In the genomic region with DNA sequence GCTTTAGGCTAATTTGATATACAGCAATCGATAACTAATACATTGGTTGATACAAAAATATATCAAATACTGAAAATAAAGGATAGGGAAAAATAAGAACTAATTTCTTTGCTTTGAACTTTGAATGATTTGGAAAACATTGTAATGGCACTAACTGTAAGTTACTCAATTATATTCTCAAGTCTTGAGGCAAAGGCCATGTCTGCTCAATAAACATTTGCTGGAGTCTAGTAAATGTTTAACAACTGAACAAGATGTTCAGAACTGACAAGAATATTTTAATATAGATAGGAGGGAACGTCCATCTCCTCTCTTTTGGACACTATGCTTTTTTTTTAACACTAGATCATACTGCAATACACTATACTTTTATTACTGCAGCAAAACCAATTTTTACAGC, we compare ENCODE assay signal across 1 cellular context.
TF ChIP-seq lines count a peak whose summit lies in the region.

No MANE protein-coding gene starts in this region.

TF ChIP-seq in HepG2, 621 proteins besides CTCF, POLR2A, EP300 and RAD21 (continued from another document):
- TF ChIP-seq, protein P1, sequence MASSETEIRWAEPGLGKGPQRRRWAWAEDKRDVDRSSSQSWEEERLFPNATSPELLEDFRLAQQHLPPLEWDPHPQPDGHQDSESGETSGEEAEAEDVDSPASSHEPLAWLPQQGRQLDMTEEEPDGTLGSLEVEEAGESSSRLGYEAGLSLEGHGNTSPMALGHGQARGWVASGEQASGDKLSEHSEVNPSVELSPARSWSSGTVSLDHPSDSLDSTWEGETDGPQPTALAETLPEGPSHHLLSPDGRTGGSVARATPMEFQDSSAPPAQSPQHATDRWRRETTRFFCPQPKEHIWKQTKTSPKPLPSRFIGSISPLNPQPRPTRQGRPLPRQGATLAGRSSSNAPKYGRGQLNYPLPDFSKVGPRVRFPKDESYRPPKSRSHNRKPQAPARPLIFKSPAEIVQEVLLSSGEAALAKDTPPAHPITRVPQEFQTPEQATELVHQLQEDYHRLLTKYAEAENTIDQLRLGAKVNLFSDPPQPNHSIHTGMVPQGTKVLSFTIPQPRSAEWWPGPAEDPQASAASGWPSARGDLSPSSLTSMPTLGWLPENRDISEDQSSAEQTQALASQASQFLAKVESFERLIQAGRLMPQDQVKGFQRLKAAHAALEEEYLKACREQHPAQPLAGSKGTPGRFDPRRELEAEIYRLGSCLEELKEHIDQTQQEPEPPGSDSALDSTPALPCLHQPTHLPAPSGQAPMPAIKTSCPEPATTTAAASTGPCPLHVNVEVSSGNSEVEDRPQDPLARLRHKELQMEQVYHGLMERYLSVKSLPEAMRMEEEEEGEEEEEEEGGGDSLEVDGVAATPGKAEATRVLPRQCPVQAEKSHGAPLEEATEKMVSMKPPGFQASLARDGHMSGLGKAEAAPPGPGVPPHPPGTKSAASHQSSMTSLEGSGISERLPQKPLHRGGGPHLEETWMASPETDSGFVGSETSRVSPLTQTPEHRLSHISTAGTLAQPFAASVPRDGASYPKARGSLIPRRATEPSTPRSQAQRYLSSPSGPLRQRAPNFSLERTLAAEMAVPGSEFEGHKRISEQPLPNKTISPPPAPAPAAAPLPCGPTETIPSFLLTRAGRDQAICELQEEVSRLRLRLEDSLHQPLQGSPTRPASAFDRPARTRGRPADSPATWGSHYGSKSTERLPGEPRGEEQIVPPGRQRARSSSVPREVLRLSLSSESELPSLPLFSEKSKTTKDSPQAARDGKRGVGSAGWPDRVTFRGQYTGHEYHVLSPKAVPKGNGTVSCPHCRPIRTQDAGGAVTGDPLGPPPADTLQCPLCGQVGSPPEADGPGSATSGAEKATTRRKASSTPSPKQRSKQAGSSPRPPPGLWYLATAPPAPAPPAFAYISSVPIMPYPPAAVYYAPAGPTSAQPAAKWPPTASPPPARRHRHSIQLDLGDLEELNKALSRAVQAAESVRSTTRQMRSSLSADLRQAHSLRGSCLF (CRISPR knock-in tag; IDR thresholded peaks at IDR 0.05; ENCODE audit: borderline replicate concordance) = no peak
- TF ChIP-seq, protein P2, sequence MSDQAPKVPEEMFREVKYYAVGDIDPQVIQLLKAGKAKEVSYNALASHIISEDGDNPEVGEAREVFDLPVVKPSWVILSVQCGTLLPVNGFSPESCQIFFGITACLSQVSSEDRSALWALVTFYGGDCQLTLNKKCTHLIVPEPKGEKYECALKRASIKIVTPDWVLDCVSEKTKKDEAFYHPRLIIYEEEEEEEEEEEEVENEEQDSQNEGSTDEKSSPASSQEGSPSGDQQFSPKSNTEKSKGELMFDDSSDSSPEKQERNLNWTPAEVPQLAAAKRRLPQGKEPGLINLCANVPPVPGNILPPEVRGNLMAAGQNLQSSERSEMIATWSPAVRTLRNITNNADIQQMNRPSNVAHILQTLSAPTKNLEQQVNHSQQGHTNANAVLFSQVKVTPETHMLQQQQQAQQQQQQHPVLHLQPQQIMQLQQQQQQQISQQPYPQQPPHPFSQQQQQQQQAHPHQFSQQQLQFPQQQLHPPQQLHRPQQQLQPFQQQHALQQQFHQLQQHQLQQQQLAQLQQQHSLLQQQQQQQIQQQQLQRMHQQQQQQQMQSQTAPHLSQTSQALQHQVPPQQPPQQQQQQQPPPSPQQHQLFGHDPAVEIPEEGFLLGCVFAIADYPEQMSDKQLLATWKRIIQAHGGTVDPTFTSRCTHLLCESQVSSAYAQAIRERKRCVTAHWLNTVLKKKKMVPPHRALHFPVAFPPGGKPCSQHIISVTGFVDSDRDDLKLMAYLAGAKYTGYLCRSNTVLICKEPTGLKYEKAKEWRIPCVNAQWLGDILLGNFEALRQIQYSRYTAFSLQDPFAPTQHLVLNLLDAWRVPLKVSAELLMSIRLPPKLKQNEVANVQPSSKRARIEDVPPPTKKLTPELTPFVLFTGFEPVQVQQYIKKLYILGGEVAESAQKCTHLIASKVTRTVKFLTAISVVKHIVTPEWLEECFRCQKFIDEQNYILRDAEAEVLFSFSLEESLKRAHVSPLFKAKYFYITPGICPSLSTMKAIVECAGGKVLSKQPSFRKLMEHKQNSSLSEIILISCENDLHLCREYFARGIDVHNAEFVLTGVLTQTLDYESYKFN (CRISPR knock-in tag; conservative IDR thresholded peaks at IDR 0.05) = peak; percentile 48
- TF ChIP-seq SALL2 (CRISPR knock-in tag; IDR thresholded peaks at IDR 0.05) = no peak
- TF ChIP-seq, protein P3, sequence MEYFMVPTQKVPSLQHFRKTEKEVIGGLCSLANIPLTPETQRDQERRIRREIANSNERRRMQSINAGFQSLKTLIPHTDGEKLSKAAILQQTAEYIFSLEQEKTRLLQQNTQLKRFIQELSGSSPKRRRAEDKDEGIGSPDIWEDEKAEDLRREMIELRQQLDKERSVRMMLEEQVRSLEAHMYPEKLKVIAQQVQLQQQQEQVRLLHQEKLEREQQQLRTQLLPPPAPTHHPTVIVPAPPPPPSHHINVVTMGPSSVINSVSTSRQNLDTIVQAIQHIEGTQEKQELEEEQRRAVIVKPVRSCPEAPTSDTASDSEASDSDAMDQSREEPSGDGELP (IDR thresholded peaks at IDR 0.05; ENCODE audit: borderline replicate concordance, low read depth) = no peak
- no peak for TF ChIP-seq ZMYM2 (CRISPR knock-in tag; IDR thresholded peaks at IDR 0.05)
- TF ChIP-seq LBX2 (CRISPR knock-in tag; IDR thresholded peaks at IDR 0.05; ENCODE audit: borderline replicate concordance) = no peak
- TF ChIP-seq, protein P4, sequence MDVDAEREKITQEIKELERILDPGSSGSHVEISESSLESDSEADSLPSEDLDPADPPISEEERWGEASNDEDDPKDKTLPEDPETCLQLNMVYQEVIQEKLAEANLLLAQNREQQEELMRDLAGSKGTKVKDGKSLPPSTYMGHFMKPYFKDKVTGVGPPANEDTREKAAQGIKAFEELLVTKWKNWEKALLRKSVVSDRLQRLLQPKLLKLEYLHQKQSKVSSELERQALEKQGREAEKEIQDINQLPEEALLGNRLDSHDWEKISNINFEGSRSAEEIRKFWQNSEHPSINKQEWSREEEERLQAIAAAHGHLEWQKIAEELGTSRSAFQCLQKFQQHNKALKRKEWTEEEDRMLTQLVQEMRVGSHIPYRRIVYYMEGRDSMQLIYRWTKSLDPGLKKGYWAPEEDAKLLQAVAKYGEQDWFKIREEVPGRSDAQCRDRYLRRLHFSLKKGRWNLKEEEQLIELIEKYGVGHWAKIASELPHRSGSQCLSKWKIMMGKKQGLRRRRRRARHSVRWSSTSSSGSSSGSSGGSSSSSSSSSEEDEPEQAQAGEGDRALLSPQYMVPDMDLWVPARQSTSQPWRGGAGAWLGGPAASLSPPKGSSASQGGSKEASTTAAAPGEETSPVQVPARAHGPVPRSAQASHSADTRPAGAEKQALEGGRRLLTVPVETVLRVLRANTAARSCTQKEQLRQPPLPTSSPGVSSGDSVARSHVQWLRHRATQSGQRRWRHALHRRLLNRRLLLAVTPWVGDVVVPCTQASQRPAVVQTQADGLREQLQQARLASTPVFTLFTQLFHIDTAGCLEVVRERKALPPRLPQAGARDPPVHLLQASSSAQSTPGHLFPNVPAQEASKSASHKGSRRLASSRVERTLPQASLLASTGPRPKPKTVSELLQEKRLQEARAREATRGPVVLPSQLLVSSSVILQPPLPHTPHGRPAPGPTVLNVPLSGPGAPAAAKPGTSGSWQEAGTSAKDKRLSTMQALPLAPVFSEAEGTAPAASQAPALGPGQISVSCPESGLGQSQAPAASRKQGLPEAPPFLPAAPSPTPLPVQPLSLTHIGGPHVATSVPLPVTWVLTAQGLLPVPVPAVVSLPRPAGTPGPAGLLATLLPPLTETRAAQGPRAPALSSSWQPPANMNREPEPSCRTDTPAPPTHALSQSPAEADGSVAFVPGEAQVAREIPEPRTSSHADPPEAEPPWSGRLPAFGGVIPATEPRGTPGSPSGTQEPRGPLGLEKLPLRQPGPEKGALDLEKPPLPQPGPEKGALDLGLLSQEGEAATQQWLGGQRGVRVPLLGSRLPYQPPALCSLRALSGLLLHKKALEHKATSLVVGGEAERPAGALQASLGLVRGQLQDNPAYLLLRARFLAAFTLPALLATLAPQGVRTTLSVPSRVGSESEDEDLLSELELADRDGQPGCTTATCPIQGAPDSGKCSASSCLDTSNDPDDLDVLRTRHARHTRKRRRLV (CRISPR knock-in tag; IDR thresholded peaks at IDR 0.05) = no peak
- TF ChIP-seq SUZ12 (IDR thresholded peaks at IDR 0.05; ENCODE audit: low read depth, low read length) = no peak
- TF ChIP-seq ZNF530 (CRISPR knock-in tag; IDR thresholded peaks at IDR 0.05; ENCODE audit: low read depth) = no peak
- 0 out of 2 replicates have a peak, but pooled peaks have one; percentile 30 for TF ChIP-seq HNF1A (IDR thresholded peaks at IDR 0.05; ENCODE audit: low read depth)
- no peak for TF ChIP-seq HNF1A (CRISPR knock-in tag; IDR thresholded peaks at IDR 0.05; ENCODE audit: borderline replicate concordance)
- no peak for TF ChIP-seq ZIK1 (CRISPR knock-in tag; IDR thresholded peaks at IDR 0.05; ENCODE audit: borderline replicate concordance, low read depth)
- TF ChIP-seq CEBPG (CRISPR knock-in tag; IDR thresholded peaks at IDR 0.05) = 0 out of 2 replicates have a peak, but pooled peaks have one; percentile 27
- TF ChIP-seq, protein P5, sequence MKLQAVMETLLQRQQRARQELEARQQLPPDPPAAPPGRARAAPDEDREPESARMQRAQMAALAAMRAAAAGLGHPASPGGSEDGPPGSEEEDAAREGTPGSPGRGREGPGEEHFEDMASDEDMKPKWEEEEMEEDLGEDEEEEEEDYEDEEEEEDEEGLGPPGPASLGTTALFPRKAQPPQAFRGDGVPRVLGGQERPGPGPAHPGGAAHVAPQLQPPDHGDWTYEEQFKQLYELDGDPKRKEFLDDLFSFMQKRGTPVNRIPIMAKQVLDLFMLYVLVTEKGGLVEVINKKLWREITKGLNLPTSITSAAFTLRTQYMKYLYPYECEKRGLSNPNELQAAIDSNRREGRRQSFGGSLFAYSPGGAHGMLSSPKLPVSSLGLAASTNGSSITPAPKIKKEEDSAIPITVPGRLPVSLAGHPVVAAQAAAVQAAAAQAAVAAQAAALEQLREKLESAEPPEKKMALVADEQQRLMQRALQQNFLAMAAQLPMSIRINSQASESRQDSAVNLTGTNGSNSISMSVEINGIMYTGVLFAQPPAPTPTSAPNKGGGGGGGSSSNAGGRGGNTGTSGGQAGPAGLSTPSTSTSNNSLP (IDR thresholded peaks at IDR 0.05; ENCODE audit: low read depth, low read length) = 0 out of 2 replicates have a peak, but pooled peaks have one; percentile 43
- no peak for TF ChIP-seq ZNF383 (CRISPR knock-in tag; IDR thresholded peaks at IDR 0.05; ENCODE audit: borderline replicate concordance)
- 0 out of 2 replicates have a peak, but pooled peaks have one; percentile 3 for TF ChIP-seq SMAD3 (CRISPR knock-in tag; IDR thresholded peaks at IDR 0.05)
- TF ChIP-seq, protein P6, sequence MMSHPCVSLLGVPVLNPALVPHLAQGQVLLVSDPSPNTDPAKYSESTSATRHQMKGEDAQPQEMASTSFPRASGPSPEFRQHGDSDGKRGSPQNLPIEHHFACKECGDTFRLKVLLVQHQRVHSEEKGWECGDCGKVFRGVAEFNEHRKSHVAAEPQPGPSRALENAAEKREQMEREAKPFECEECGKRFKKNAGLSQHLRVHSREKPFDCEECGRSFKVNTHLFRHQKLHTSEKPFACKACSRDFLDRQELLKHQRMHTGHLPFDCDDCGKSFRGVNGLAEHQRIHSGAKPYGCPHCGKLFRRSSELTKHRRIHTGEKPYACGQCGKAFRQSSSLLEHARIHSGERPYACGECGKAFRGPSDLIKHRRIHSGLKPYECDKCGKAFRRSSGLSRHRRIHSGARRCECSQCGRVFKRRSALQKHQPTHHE (CRISPR knock-in tag; IDR thresholded peaks at IDR 0.05; ENCODE audit: borderline replicate concordance) = no peak
